In genomic region chr2:169732583-169733358, GRCh38 we compare ENCODE assay signal across 8 cellular contexts. TPM values are rescaled to one million over a fixed set of nuclear protein-coding genes. Genes with fewer than 3 reads are reported as not detected.
DNase-seq lines count a peak whose midpoint lies in the region; ATAC-seq and TF ChIP-seq lines count a peak whose summit lies in the region.

No MANE protein-coding gene starts in this region.

- H3K9me3 ChIP-seq in breast epithelium (no peaks in the 10 kb centered on the region), lung (ENCODE audit: control insufficient read depth in 2 of 2, insufficient read depth in 1 of 2, low read length in 1 of 2) (no peaks in the 10 kb centered on the region)

- ATAC-seq in lung (ENCODE audit: insufficient read depth, low FRiP score), result no peak
- no peak for ATAC-seq in GM19035 (IDR thresholded peaks at IDR 0.05; ENCODE audit: unreplicated experiment)

- H3K36me3 ChIP-seq in breast epithelium, result no peaks in the 10 kb centered on the region
- H3K36me3 ChIP-seq in lung (ENCODE audit: control insufficient read depth in 2 of 2, insufficient read depth in 2 of 2, low read length in 2 of 2), result no peaks in the 10 kb centered on the region

- H3K27me3 ChIP-seq in breast epithelium, result no peaks in the 10 kb centered on the region
- no peaks in the 10 kb centered on the region for H3K27me3 ChIP-seq in lung (ENCODE audit: control insufficient read depth, insufficient read depth)

- TF ChIP-seq CTCF in breast epithelium (IDR thresholded peaks at IDR 0.05) (no peak), lung (IDR thresholded peaks at IDR 0.05; ENCODE audit: control extremely low read depth, extremely low read depth) (no peak)

- no peak for TF ChIP-seq POLR2A in breast epithelium (IDR thresholded peaks at IDR 0.05)

- intact Hi-C loops in breast epithelium (cut with DNase I; ENCODE audit: low total_unique reads), result no loop called here

- H3K4me1 ChIP-seq in breast epithelium, result no peaks in the 10 kb centered on the region
- H3K4me1 ChIP-seq in lung (ENCODE audit: control insufficient read depth in 2 of 2, insufficient read depth in 2 of 2, low read length in 2 of 2), result peaks cover 5 to 6% of the 10 kb centered on the region in 2 donors

- 52% methylated on average over 13 of the region's 13 CpGs for WGBS in lung, 2 donors

- DNase-seq in AML-193 (lab: John Stamatoyannopoulos, UW), result peak; percentile 51 to 62
- DNase-seq in HuH-7.5 (ENCODE audit: low spot score), result peak; percentile 40
- no peak for DNase-seq in breast epithelium (ENCODE audit: low spot score in 2 of 2)
- DNase-seq in lung (ENCODE audit: low spot score), result no peak
- no peak for DNase-seq in SHP77 treated with DMSO at 0.1 percent for 48 hours (lab: John Stamatoyannopoulos, UW)
- no peak for DNase-seq in stimulated activated naive CD4-positive, alpha-beta T cell treated with Interleukin-2 at 50 U/mL for 16 hours (lab: John Stamatoyannopoulos, UW)
- no peak for DNase-seq in NCI-H1694 treated with DMSO at 0.1 percent for 48 hours (lab: John Stamatoyannopoulos, UW)

- peak overlapping the region; percentile 44 to 70 for H3K27ac ChIP-seq in breast epithelium
- H3K27ac ChIP-seq in lung (ENCODE audit: low read depth in 1 of 2, low read length in 1 of 2), result peak overlapping the region; percentile 59 to 79

- H3K4me3 ChIP-seq in breast epithelium, result peak overlapping the region; percentile 66 to 92 (median 81)
- H3K4me3 ChIP-seq in lung, result no peak overlapping the region

RNA-seq across cellular contexts. Expression of gene KLHL23, which starts 0.9 kb away (rescaled TPM):
- total RNA-seq in breast epithelium (10 to 100 TPM in 2 of 3 donors, 1 to 10 TPM in 1; 4.8 to 11.8 (median 10.5) TPM), lung (10 to 100 TPM in 1 of 2 donors, 1 to 10 TPM in 1; 6.8 to 37.7 TPM)
- polyA plus RNA-seq in lung, result 1 to 10 TPM; 3.5 to 6.1 TPM

RNA-seq across cellular contexts. Expression of gene PHOSPHO2, which starts 38.5 kb away (rescaled TPM):
- total RNA-seq in breast epithelium (10 to 100 TPM in 2 of 3 donors, 1 to 10 TPM in 1; 9.1 to 17.4 (median 16.2) TPM), lung (10 to 100 TPM in 1 of 2 donors, 1 to 10 TPM in 1; 3.6 to 12.6 TPM)
- polyA plus RNA-seq in lung, result 1 to 10 TPM; 1.9 to 2.1 TPM

RNA-seq across cellular contexts. Expression of gene CFAP210, which starts 38.6 kb away (rescaled TPM):
- total RNA-seq in breast epithelium (1 to 10 TPM in 1 of 3 donors, under 1 TPM in 1, not detected in 1; 0.66 to 3.4 TPM), lung (1 to 10 TPM; 3.3 to 7.2 TPM)
- polyA plus RNA-seq in lung, result 1 to 10 TPM; 1.2 to 3.3 TPM

Comparison
In these comparisons a context has a peak if more than half of its experiments do, and no peak if none do; other contexts are left out.
1. DNase-seq: peak in AML-193 (2 of 2) and HuH-7.5 (single experiment); none in breast epithelium (0 of 2), lung (single experiment), SHP77 treated with DMSO at 0.1 percent for 48 hours (single experiment), stimulated activated naive CD4-positive, alpha-beta T cell treated with Interleukin-2 at 50 U/mL for 16 hours (single experiment) and NCI-H1694 treated with DMSO at 0.1 percent for 48 hours (single experiment).